In genomic region chr10:71815515-71816130, GRCh38 we compare ENCODE assay signal across 14 cellular contexts.
"Had no signal": no experiment of that assay in that cellular context is flagged by ENCODE, and none has a peak within 500 bp of the region (broad histone marks: within the 10 kb centered on the region; RNA-seq: fewer than 3 reads in every experiment).

No MANE protein-coding gene starts in this region.

- H3K9me3 ChIP-seq: esophagus muscularis mucosa, left lung, ovary had no signal

- H3K27ac Mint-ChIP-seq: activated B cell treated with CpG ODN at 0.5 μM for 24 hours; activated CD8-positive, alpha-beta T cell treated with anti-CD3 and anti-CD28 coated beads for 36 hours; activated T-helper 1 cell treated with anti-CD3 and anti-CD28 coated beads, Interleukin-12 subunit alpha, Interleukin-12 subunit beta, Interleukin-2, Interleukin-4 antibody, amounts not matched to agents 30 ng/mL and 10 ng/mL and 1 ng/mL, durations not matched to agents 14 hours and 24 hours and 36 hours had no signal

- H3K79me2 ChIP-seq: hepatocyte had no signal

- H3K4me3 Mint-ChIP-seq: activated B cell treated with CpG ODN at 0.5 μM for 24 hours; activated CD8-positive, alpha-beta T cell treated with anti-CD3 and anti-CD28 coated beads for 36 hours; activated T-helper 1 cell treated with anti-CD3 and anti-CD28 coated beads, Interleukin-12 subunit alpha, Interleukin-12 subunit beta, Interleukin-2, Interleukin-4 antibody, amounts not matched to agents 30 ng/mL and 10 ng/mL and 1 ng/mL, durations not matched to agents 14 hours and 24 hours and 36 hours; memory B cell; naive thymus-derived CD8-positive, alpha-beta T cell; stimulated activated effector memory CD8-positive, alpha-beta T cell treated with anti-CD3 and anti-CD28 coated beads, Interleukin-12 subunit alpha, Interleukin-12 subunit beta, amount 100 ng/mL, for 72 hours had no signal

- H3K4me3 ChIP-seq: esophagus muscularis mucosa, hepatocyte, left lung, ovary had no signal

- ATAC-seq: activated CD8-positive, alpha-beta T cell treated with anti-CD3 and anti-CD28 coated beads for 36 hours; left lung; naive thymus-derived CD8-positive, alpha-beta T cell; stimulated activated effector memory CD8-positive, alpha-beta T cell treated with anti-CD3 and anti-CD28 coated beads, Interleukin-12 subunit alpha, Interleukin-12 subunit beta, amount 100 ng/mL, for 72 hours had no signal

- H3K27me3 ChIP-seq: esophagus muscularis mucosa, hepatocyte, left lung, ovary had no signal

- H2AFZ ChIP-seq: hepatocyte had no signal

- H3K9me3 Mint-ChIP-seq: activated B cell treated with CpG ODN at 0.5 μM for 24 hours; activated CD8-positive, alpha-beta T cell treated with anti-CD3 and anti-CD28 coated beads for 36 hours; activated T-helper 1 cell treated with anti-CD3 and anti-CD28 coated beads, Interleukin-12 subunit alpha, Interleukin-12 subunit beta, Interleukin-2, Interleukin-4 antibody, amounts not matched to agents 30 ng/mL and 10 ng/mL and 1 ng/mL, durations not matched to agents 14 hours and 24 hours and 36 hours; memory B cell; naive thymus-derived CD8-positive, alpha-beta T cell; stimulated activated effector memory CD8-positive, alpha-beta T cell treated with anti-CD3 and anti-CD28 coated beads, Interleukin-12 subunit alpha, Interleukin-12 subunit beta, amount 100 ng/mL, for 72 hours had no signal

- H3K4me1 Mint-ChIP-seq: stimulated activated effector memory CD8-positive, alpha-beta T cell treated with anti-CD3 and anti-CD28 coated beads, Interleukin-12 subunit alpha, Interleukin-12 subunit beta, amount 100 ng/mL, for 72 hours had no signal

- H3K27ac ChIP-seq: hepatocyte, ovary had no signal

- H3K36me3 ChIP-seq: ovary had no signal

- FAIRE-seq: bronchial epithelial cell, keratinocyte had no signal

- DNase-seq: activated B cell treated with CpG ODN at 0.5 μM for 24 hours; activated CD4-positive, alpha-beta T cell treated with anti-CD3 and anti-CD28 coated beads for 48 hours; activated CD8-positive, alpha-beta T cell treated with anti-CD3 and anti-CD28 coated beads for 36 hours; activated naive CD4-positive, alpha-beta T cell; naive thymus-derived CD8-positive, alpha-beta T cell; ovary had no signal

- H3K4me2 ChIP-seq: hepatocyte had no signal

- H3K27me3 Mint-ChIP-seq: activated B cell treated with CpG ODN at 0.5 μM for 24 hours; activated CD8-positive, alpha-beta T cell treated with anti-CD3 and anti-CD28 coated beads for 36 hours; memory B cell; naive thymus-derived CD8-positive, alpha-beta T cell had no signal
